18 cellular contexts compared by ENCODE assay signal in genomic region chr13:111528513-111528912, GRCh38.
DNase-seq lines count a peak whose midpoint lies in the region; ATAC-seq, FAIRE-seq and TF ChIP-seq lines count a peak whose summit lies in the region.
"Had no signal": no experiment of that assay in that cellular context is flagged by ENCODE, and none has a peak within 500 bp of the region (broad histone marks: within the 10 kb centered on the region; RNA-seq: fewer than 3 reads in every experiment).

No MANE protein-coding gene starts in this region.

- in situ Hi-C loops in G401 (cut with HindIII; ENCODE audit: low sequenced_read_pairs): no loop called here

- H3K14ac ChIP-seq in H1 (ENCODE audit: insufficient read length): no peak overlapping the region
- H3K14ac ChIP-seq in neuronal stem cell (ENCODE audit: low read length): no peak overlapping the region

- H2BK20ac ChIP-seq in H1 (ENCODE audit: low read length): 0 out of 2 replicates have a peak overlapping the region, but pooled peaks have one; percentile 27

- no peak overlapping the region for H3K4me2 ChIP-seq in H1 (ENCODE audit: insufficient read depth in 1 of 2, low read depth in 2 of 2, low read length in 2 of 2)
- no peak overlapping the region for H3K4me2 ChIP-seq in neuronal stem cell (ENCODE audit: insufficient read depth, low read length, poor library complexity, severe bottlenecking)

- H3K27ac ChIP-seq in WERI-Rb-1 (no peak overlapping the region), H1 (ENCODE audit: low read depth, low read length) (no peak overlapping the region), neuronal stem cell (replicated peaks; ENCODE audit: low read length) (no peak overlapping the region)
- H3K27ac ChIP-seq: GM23248 had no signal

- 93% methylated on average over 3 of the region's 3 CpGs; no CpG with 5 or more reads in 1 of the 2 experiments for WGBS in H1 (ENCODE audit: extremely low coverage in 1 of 2, insufficient coverage in 1 of 2, insufficient read length in 1 of 2, insufficient replicate concordance in 2 of 2, low coverage in 1 of 2, low lambda C conversion rate in 2 of 2, missing lambda C conversion rate in 1 of 2), 2 experiments
- no CpG with 5 or more reads among the region's 3 CpGs for WGBS in neuronal stem cell (ENCODE audit: extremely low coverage in 2 of 2, insufficient read length in 2 of 2, insufficient replicate concordance in 1 of 2), 2 donors

- no peak for FAIRE-seq in H1 (lab: Jason Lieb, UNC)
- FAIRE-seq: G401.6, GM12892 had no signal

- TF ChIP-seq RAD21 in H1 (IDR thresholded peaks at IDR 0.05 in 1 of 2, conservative IDR thresholded peaks at IDR 0.05 in 1 of 2; ENCODE audit: low read depth in 2 of 2, low read length in 2 of 2): no peak

- H3K79me2 ChIP-seq in H1 (ENCODE audit: control insufficient read depth in 1 of 2, insufficient read depth in 2 of 2, low read length in 2 of 2): no peaks in the 10 kb centered on the region

- H2BK120ac ChIP-seq in H1 (replicated peaks; ENCODE audit: low read depth, low read length) (no peak overlapping the region), neuronal stem cell (ENCODE audit: low read depth, low read length) (no peak overlapping the region)

- no peak overlapping the region for H3K56ac ChIP-seq in H1 (replicated peaks; ENCODE audit: insufficient read length, low read depth, low read length)

- H3K18ac ChIP-seq in H1 (ENCODE audit: extremely low read depth, low read length) (no peak overlapping the region), neuronal stem cell (ENCODE audit: low read length) (peak overlapping the region; percentile 1)

- H4K8ac ChIP-seq in H1 (ENCODE audit: extremely low read depth, insufficient read depth, low read length) (no peak overlapping the region), neuronal stem cell (ENCODE audit: low read depth, low read length) (no peak overlapping the region)

- peaks cover 5% of the 10 kb centered on the region; the same call in 1 of the 2 replicates for H3K23me2 ChIP-seq in H1 (ENCODE audit: low read depth, low read length)

- H3K79me1 ChIP-seq in H1 (ENCODE audit: low read depth, low read length): no peaks in the 10 kb centered on the region
- no peaks in the 10 kb centered on the region for H3K79me1 ChIP-seq in neuronal stem cell (ENCODE audit: low read depth, low read length)

- H2AFZ ChIP-seq in H1 (ENCODE audit: low read length) (no peak overlapping the region), neuronal stem cell (ENCODE audit: low read length) (no peak overlapping the region)
- H2AFZ ChIP-seq: GM23248 had no signal

- CTCF ChIA-PET in H1 (lab: Charles Lee; ENCODE audit: partially characterized antibody): interaction anchor here (3.3 kb wide), 1 partner anchor 22 kb away, joined by 25 read pairs; no protein-coding TSS in a partner anchor

- H2BK15ac ChIP-seq in H1 (ENCODE audit: low read length): 0 out of 2 replicates have a peak overlapping the region, but pooled peaks have one; percentile 75
- peak overlapping the region; percentile 84 for H2BK15ac ChIP-seq in neuronal stem cell (ENCODE audit: low read length)

- TF ChIP-seq CTCF in WERI-Rb-1 (IDR thresholded peaks at IDR 0.05; ENCODE audit: low read depth, low read length) (no peak), H1 (IDR thresholded peaks at IDR 0.05; ENCODE audit: control extremely low read depth in 1 of 3, insufficient read depth in 1 of 3, low read depth in 1 of 3, low read length in 3 of 3) (no peak)

- H3K36me3 ChIP-seq in WERI-Rb-1: no peaks in the 10 kb centered on the region
- H3K36me3 ChIP-seq in H1 (ENCODE audit: control insufficient read depth in 2 of 4, insufficient read depth in 4 of 4, low read length in 3 of 4): no peaks in the 10 kb centered on the region
- H3K36me3 ChIP-seq in neuronal stem cell (replicated peaks in 1 of 2; ENCODE audit: control insufficient read depth in 2 of 2, insufficient read depth in 2 of 2, low read length in 2 of 2): no peaks in the 10 kb centered on the region

- TF ChIP-seq EP300 in H1 (IDR thresholded peaks at IDR 0.05; ENCODE audit: borderline replicate concordance in 1 of 2, low read depth in 2 of 2, low read length in 2 of 2): no peak

- H3K23ac ChIP-seq in H1 (ENCODE audit: insufficient read length): no peak overlapping the region
- no peak overlapping the region for H3K23ac ChIP-seq in neuronal stem cell (ENCODE audit: low read depth, low read length, poor library complexity)

- peaks cover 3% of the 10 kb centered on the region for H3K9me3 ChIP-seq in WERI-Rb-1 (ENCODE audit: severe bottlenecking)
- no peaks in the 10 kb centered on the region for H3K9me3 ChIP-seq in H1 (ENCODE audit: insufficient read depth in 2 of 2, low read depth in 1 of 2, low read length in 1 of 2)
- H3K9me3 ChIP-seq in neuronal stem cell (replicated peaks in 1 of 2; ENCODE audit: control insufficient read depth in 2 of 2, insufficient read depth in 1 of 2, low read depth in 1 of 2, low read length in 2 of 2): peaks cover 0 to 3% of the 10 kb centered on the region in 2 donors

- H4K5ac ChIP-seq in H1 (ENCODE audit: insufficient read length, low read depth, low read length): no peak overlapping the region

- H3K4me3 ChIP-seq in WERI-Rb-1 (ENCODE audit: low read depth, low read length) (no peak overlapping the region), H1 (ENCODE audit: extremely low read depth in 1 of 4, insufficient read depth in 2 of 4, low read depth in 3 of 4, low read length in 4 of 4) (no peak overlapping the region), neuronal stem cell (ENCODE audit: low read length in 2 of 2) (no peak overlapping the region)
- H3K4me3 ChIP-seq: GM23248 had no signal

- H4K91ac ChIP-seq in H1 (replicated peaks; ENCODE audit: insufficient read length, low read length) (no peak overlapping the region), neuronal stem cell (ENCODE audit: low read depth, low read length, poor library complexity) (peak overlapping the region; percentile 31)

- peak overlapping the region; percentile 48; the same call in 1 of the 2 replicates for H2AK5ac ChIP-seq in H1 (ENCODE audit: low read depth, low read length)
- peak overlapping the region; percentile 20 for H2AK5ac ChIP-seq in neuronal stem cell (ENCODE audit: low read depth, low read length)

- TF ChIP-seq POLR2A in H1 (IDR thresholded peaks at IDR 0.05; ENCODE audit: control extremely low read depth in 1 of 2, low read depth in 2 of 2, low read length in 2 of 2): no peak

- H2BK12ac ChIP-seq in H1 (ENCODE audit: low read depth, low read length) (peak overlapping the region; percentile 84; the same call in 1 of the 2 replicates), neuronal stem cell (ENCODE audit: low read length) (no peak overlapping the region)

- H3K4ac ChIP-seq in H1 (replicated peaks; ENCODE audit: insufficient read length, low read depth, low read length): no peak overlapping the region
- no peak overlapping the region for H3K4ac ChIP-seq in neuronal stem cell (ENCODE audit: low read length)

- H4K20me1 ChIP-seq in H1 (replicated peaks in 1 of 2; ENCODE audit: control insufficient read depth in 1 of 2, insufficient read depth in 2 of 2, low read length in 2 of 2): peaks cover 0 to 2% of the 10 kb centered on the region in 2 experiments

- H3K4me1 ChIP-seq in H1 (replicated peaks in 1 of 4; ENCODE audit: control insufficient read depth in 3 of 4, insufficient read depth in 4 of 4, low read length in 3 of 4) (peaks cover 9 to 33% (median 22%) of the 10 kb centered on the region in 4 experiments), neuronal stem cell (ENCODE audit: control insufficient read depth in 2 of 2, insufficient read depth in 1 of 2, low read depth in 1 of 2, low read length in 2 of 2) (peaks cover 18 to 25% of the 10 kb centered on the region in 2 donors)

- no peak for ATAC-seq in GM19351 (IDR thresholded peaks at IDR 0.05; ENCODE audit: unreplicated experiment)
- ATAC-seq: HCT116 had no signal

- DNase-seq in WERI-Rb-1: peak; percentile 1
- no peak for DNase-seq in H1 (ENCODE audit: low read depth in 1 of 2, low spot score in 2 of 2)
- no peak for DNase-seq in neuronal stem cell (ENCODE audit: low spot score)
- DNase-seq in NCI-H524 treated with DMSO at 0.1 percent for 48 hours (lab: John Stamatoyannopoulos, UW): no peak
- DNase-seq in G401 (ENCODE audit: low spot score): no peak
- DNase-seq: C1 segment of cervical spinal cord; Calu3; CD4-positive, alpha-beta memory T cell; COR-L47; DMS53; DMS79 treated with DMSO at 0.1 percent for 48 hours; GM23248; H9; HFFc6 had no signal

- POLR2A ChIA-PET in H1 (lab: Charles Lee; ENCODE audit: partially characterized antibody): no interaction called here

- H2BK5ac ChIP-seq in H1 (ENCODE audit: low read depth, low read length) (peak overlapping the region; percentile 8; the same call in 1 of the 2 replicates), neuronal stem cell (ENCODE audit: low read length) (no peak overlapping the region)

- H3K9ac ChIP-seq in H1 (replicated peaks in 1 of 4; ENCODE audit: extremely low read depth in 1 of 4, low read depth in 3 of 4, low read length in 3 of 4) (no peak overlapping the region), neuronal stem cell (ENCODE audit: low read depth, low read length, poor library complexity) (no peak overlapping the region)
- H3K9ac ChIP-seq: GM23248 had no signal

- H3K27me3 ChIP-seq in WERI-Rb-1 (ENCODE audit: insufficient read depth, low read depth, severe bottlenecking) (peaks cover 99% of the 10 kb centered on the region), H1 (replicated peaks in 1 of 4; ENCODE audit: control insufficient read depth in 3 of 4, extremely low read depth in 1 of 4, insufficient read depth in 3 of 4, low read length in 3 of 4) (peaks cover 0 to 18% (median 11%) of the 10 kb centered on the region in 4 experiments; a peak in 5 of 7 replicates), neuronal stem cell (ENCODE audit: control insufficient read depth in 3 of 3, insufficient read depth in 3 of 3, low read depth in 1 of 3, low read length in 3 of 3) (peaks cover 0 to 15% (median 13%) of the 10 kb centered on the region in 3 experiments)

TF ChIP-seq in H1, 55 proteins besides CTCF, POLR2A, EP300 and RAD21:
- TF ChIP-seq TBP (IDR thresholded peaks at IDR 0.05; ENCODE audit: low read depth, low read length): no peak
- TF ChIP-seq SP2 (IDR thresholded peaks at IDR 0.05; ENCODE audit: low read length): no peak
- TF ChIP-seq FOSL1 (IDR thresholded peaks at IDR 0.05; ENCODE audit: insufficient read depth, low read depth, low read length): no peak
- TF ChIP-seq BACH1 (IDR thresholded peaks at IDR 0.05; ENCODE audit: low read length): no peak
- TF ChIP-seq CTBP2 (IDR thresholded peaks at IDR 0.05; ENCODE audit: borderline replicate concordance, insufficient read depth, insufficient read length, low read length): no peak
- TF ChIP-seq KDM4A (IDR thresholded peaks at IDR 0.05; ENCODE audit: low read depth, low read length, severe bottlenecking): no peak
- no peak for TF ChIP-seq BCL11A (IDR thresholded peaks at IDR 0.05; ENCODE audit: low read depth in 2 of 2, low read length in 2 of 2)
- TF ChIP-seq SIX5 (IDR thresholded peaks at IDR 0.05; ENCODE audit: low read depth, low read length): no peak
